Comparison of ENCODE assay signal across 9 cellular contexts in the genomic region with DNA sequence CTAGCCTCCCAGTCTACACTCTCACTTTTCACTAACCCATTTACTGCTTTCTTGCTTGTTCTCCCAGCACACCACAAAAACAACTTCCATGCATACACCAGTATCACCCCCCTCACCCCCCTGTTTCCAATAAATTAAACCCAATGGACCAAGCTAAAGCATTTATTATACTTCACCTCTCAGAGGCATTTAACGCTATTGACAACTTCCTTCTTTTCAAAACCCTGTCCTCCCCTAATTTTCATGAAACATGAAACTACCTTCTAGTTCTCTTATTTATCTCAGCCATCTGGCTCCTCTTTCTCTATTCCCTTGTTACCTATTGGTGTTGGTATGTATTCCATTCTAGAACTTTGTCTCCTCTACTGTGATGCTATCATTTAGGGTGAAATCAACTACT. TPM values are rescaled to one million over a fixed set of nuclear protein-coding genes. Genes with fewer than 3 reads are reported as not detected.
DNase-seq lines count a peak whose midpoint lies in the region; ATAC-seq, FAIRE-seq and TF ChIP-seq lines count a peak whose summit lies in the region.
"Had no signal": no experiment of that assay in that cellular context is flagged by ENCODE, and none has a peak within 500 bp of the region (broad histone marks: within the 10 kb centered on the region; RNA-seq: fewer than 3 reads in every experiment).

No MANE protein-coding gene starts in this region.

- no peak for TF ChIP-seq POLR2A in lower leg skin (IDR thresholded peaks at IDR 0.05)

- peak overlapping the region; percentile 6 for H3K4me2 ChIP-seq in GM23248 (ENCODE audit: unreplicated experiment)

- no peak overlapping the region for H3K9ac ChIP-seq in GM23248

- no peak for TF ChIP-seq CTCF in lower leg skin (IDR thresholded peaks at IDR 0.05)

- no peaks in the 10 kb centered on the region for H3K79me2 ChIP-seq in GM23248 (ENCODE audit: insufficient read depth)

- peaks cover 77% of the 10 kb centered on the region for H3K4me1 ChIP-seq in GM23248 (ENCODE audit: insufficient read depth)

- no peaks in the 10 kb centered on the region for H3K9me2 ChIP-seq in GM23248 (ENCODE audit: insufficient read depth)

- intact Hi-C loops in lower leg skin (cut with DNase I; ENCODE audit: low total_unique reads): no loop called here

- H3K36me3 ChIP-seq in GM23248 (ENCODE audit: low read depth): no peaks in the 10 kb centered on the region

- ATAC-seq in memory B cell (ENCODE audit: low read depth) (peak; percentile 90), HG03442 (IDR thresholded peaks at IDR 0.05; ENCODE audit: unreplicated experiment) (no peak)

- peaks cover 55% of the 10 kb centered on the region for H3K4me1 Mint-ChIP-seq in memory B cell

- peaks cover 30% of the 10 kb centered on the region for H3K36me3 Mint-ChIP-seq in memory B cell

- H3K9me3 ChIP-seq in GM23248 (ENCODE audit: low read depth): no peaks in the 10 kb centered on the region

- peak overlapping the region; percentile 79 for H3K27ac ChIP-seq in GM23248

- DNase-seq in NCI-H1417 (lab: John Stamatoyannopoulos, UW): peak in 2 of 3 experiments; percentile 22
- DNase-seq in NCI-H1417 treated with DMSO at 0.1 percent for 48 hours (lab: John Stamatoyannopoulos, UW): no peak
- DNase-seq in GM23248: no peak
- peak; percentile 83 for DNase-seq in NOMO-1 treated with DMSO at 0.1 percent for 48 hours (lab: John Stamatoyannopoulos, UW; ENCODE audit: unreplicated experiment)
- peak in 1 of 2 donors; percentile 42 for DNase-seq in memory B cell (ENCODE audit: low spot score in 2 of 2)
- DNase-seq in RCC 7860 (ENCODE audit: low spot score): no peak
- DNase-seq in lower leg skin (ENCODE audit: low spot score in 2 of 2): no peak
- DNase-seq: activated effector memory CD4-positive, alpha-beta T cell treated with Interleukin-2 at 50 U/mL for 16 hours had no signal

- no peak for FAIRE-seq in RCC 7860 (lab: Jason Lieb, UNC)

- H3K4me3 ChIP-seq in GM23248 (no peak overlapping the region), lower leg skin (ENCODE audit: low read depth, poor library complexity, severe bottlenecking) (no peak overlapping the region)

- no peak overlapping the region for H2AFZ ChIP-seq in GM23248

- H3K9me3 Mint-ChIP-seq in memory B cell: peaks cover 5% of the 10 kb centered on the region

- WGBS in GM23248 (ENCODE audit: low coverage in 1 of 2, low lambda C conversion rate in 2 of 2, missing lambda C conversion rate in 2 of 2), 2 experiments: 65 to 77% methylated on average over 1 of the region's 1 CpG
- WGBS in lower leg skin, 2 donors: 72 to 73% methylated on average over 1 of the region's 1 CpG

- H3F3A ChIP-seq in GM23248 (ENCODE audit: insufficient read depth): peaks cover 61% of the 10 kb centered on the region

- in situ Hi-C loops in GM23248 (cut with MboI): loop anchor here (10.0 kb wide), 1 partner anchor 176 kb away; no protein-coding TSS in a partner anchor

- H3K27me3 Mint-ChIP-seq in memory B cell: no peaks in the 10 kb centered on the region

- peak overlapping the region; percentile 74 for H3K27ac Mint-ChIP-seq in memory B cell

- no peaks in the 10 kb centered on the region for H3K27me3 ChIP-seq in GM23248 (replicated peaks; ENCODE audit: insufficient read depth)

- peak overlapping the region; percentile 50 for H3K4me3 Mint-ChIP-seq in memory B cell

- H4K20me1 ChIP-seq in GM23248 (ENCODE audit: insufficient read depth): no peaks in the 10 kb centered on the region

RNA-seq across cellular contexts. Expression of a gene that starts 32.3 kb away (rescaled TPM):
- total RNA-seq in GM23248 (2014; rRNA removed; shearing (Covaris generic)): 0.38 and 0.86 TPM in 2 replicates
- 0.66 and 0.70 TPM in 2 replicates for polyA plus RNA-seq in GM23248 (2016; fragmentation: Nextera tagmentation; extraction: Ambion mirVana)
- 1 to 10 TPM; 4.0 to 8.3 (median 4.7) TPM for total RNA-seq in lower leg skin

Comparison
In these comparisons a context has a peak if more than half of its experiments do, and no peak if none do; other contexts are left out.
1. DNase-seq: peak in NCI-H1417 (2 of 3) and NOMO-1 treated with DMSO at 0.1 percent for 48 hours (single experiment); none in NCI-H1417 treated with DMSO at 0.1 percent for 48 hours (single experiment), GM23248 (single experiment), RCC 7860 (single experiment) and lower leg skin (0 of 2).